Comparison of ENCODE assay signal across 12 cellular contexts in the genomic region with DNA sequence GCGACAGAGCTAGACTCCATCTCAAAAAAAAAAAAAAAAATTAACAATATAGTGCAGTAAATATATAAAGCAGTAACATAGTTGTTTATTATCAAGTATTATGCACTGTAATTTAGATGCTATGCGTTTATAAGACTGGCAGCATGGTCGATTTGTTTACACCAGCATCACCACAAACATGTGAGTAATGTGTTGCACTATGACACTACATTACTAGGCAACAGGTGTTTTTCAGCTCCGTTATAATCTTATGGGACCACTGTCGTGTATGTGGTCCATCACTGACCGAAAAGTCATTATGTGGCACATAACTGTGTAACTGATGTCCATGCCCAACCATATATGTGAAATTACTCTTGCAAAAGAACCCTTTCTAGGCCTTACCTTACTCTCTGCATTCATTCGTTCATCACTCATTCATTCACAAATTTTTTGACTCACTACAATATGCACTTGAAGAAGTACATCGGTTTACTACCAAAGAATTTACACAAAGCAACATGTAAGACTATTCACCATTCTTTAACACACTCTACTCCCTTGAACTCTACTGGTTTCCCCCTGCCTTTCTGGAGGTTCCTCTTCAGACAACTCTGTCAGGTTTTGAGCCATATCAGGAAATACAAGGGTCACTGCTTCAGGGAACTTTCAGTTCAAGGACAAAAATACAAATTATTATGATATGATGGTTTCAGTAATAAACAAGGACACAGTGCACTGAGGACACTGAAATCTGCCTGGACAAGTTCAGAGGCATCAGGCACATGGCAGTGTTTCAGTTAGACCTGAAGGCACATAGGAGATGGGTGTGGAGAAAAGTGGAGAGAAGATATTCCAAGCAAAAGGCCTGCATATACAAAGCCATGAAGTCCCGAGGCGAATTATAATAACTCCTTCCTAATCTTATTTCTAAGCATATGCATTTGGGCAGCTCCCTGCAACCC. TPM values are rescaled to one million over a fixed set of nuclear protein-coding genes. Genes with fewer than 3 reads are reported as not detected.
DNase-seq lines count a peak whose midpoint lies in the region; ATAC-seq and TF ChIP-seq lines count a peak whose summit lies in the region.
"Had no signal": no experiment of that assay in that cellular context is flagged by ENCODE, and none has a peak within 500 bp of the region (broad histone marks: within the 10 kb centered on the region; RNA-seq: fewer than 3 reads in every experiment).

No MANE protein-coding gene starts in this region.

- POLR2A ChIA-PET in activated CD8-positive, alpha-beta T cell treated with anti-CD3 and anti-CD28 coated beads, Interleukin-2, amount 10 ng/mL, durations not matched to agents 7 days and 5 days (lab: Charles Lee): no interaction called here

- CTCF ChIA-PET in activated CD8-positive, alpha-beta T cell treated with anti-CD3 and anti-CD28 coated beads, Interleukin-2, amount 10 ng/mL, durations not matched to agents 7 days and 5 days (lab: Charles Lee): no interaction called here

- H3K27ac ChIP-seq in CD4-positive, CD25-positive, alpha-beta regulatory T cell (ENCODE audit: insufficient read depth, low read length, poor library complexity, severe bottlenecking): peak overlapping the region; percentile 70
- H3K27ac ChIP-seq in adrenal gland: peak overlapping the region in 3 of 5 donors; percentile 1 to 65 (median 19)
- H3K27ac ChIP-seq: lower lobe of right lung had no signal

- ATAC-seq in CD4-positive, CD25-positive, alpha-beta regulatory T cell (ENCODE audit: low read depth in 2 of 2): peak; percentile 12 to 38
- ATAC-seq in GM21515 (IDR thresholded peaks at IDR 0.05; ENCODE audit: unreplicated experiment): peak; percentile 42
- ATAC-seq in naive B cell (ENCODE audit: low read depth in 2 of 2): peak; percentile 41 to 48
- no peak for ATAC-seq in HG03139 (IDR thresholded peaks at IDR 0.05; ENCODE audit: unreplicated experiment)
- ATAC-seq in activated CD8-positive, alpha-beta T cell treated with anti-CD3 and anti-CD28 coated beads, Interleukin-2, amount 10 ng/mL, durations not matched to agents 7 days and 5 days: no peak
- ATAC-seq: CD8-positive, alpha-beta T cell had no signal

- H3K9me3 Mint-ChIP-seq in CD4-positive, CD25-positive, alpha-beta regulatory T cell: peaks cover 0 to 1% (median 0%) of the 10 kb centered on the region in 7 donors
- no peaks in the 10 kb centered on the region for H3K9me3 Mint-ChIP-seq in naive B cell
- H3K9me3 Mint-ChIP-seq in activated CD8-positive, alpha-beta T cell treated with anti-CD3 and anti-CD28 coated beads, Interleukin-2, amount 10 ng/mL, durations not matched to agents 7 days and 5 days (ENCODE audit: insufficient read depth): no peaks in the 10 kb centered on the region
- H3K9me3 Mint-ChIP-seq: CD8-positive, alpha-beta T cell had no signal

- H3K4me1 ChIP-seq in CD4-positive, CD25-positive, alpha-beta regulatory T cell (ENCODE audit: control insufficient read depth, insufficient read depth, low read length, poor library complexity, severe bottlenecking): peaks cover 73% of the 10 kb centered on the region
- H3K4me1 ChIP-seq in adrenal gland (replicated peaks in 1 of 2): peaks cover 39 to 78% of the 10 kb centered on the region in 2 donors

- DNase-seq in CD4-positive, CD25-positive, alpha-beta regulatory T cell: no peak
- DNase-seq in adrenal gland (no peak), naive B cell (no peak), NCI-H345 (lab: John Stamatoyannopoulos, UW) (no peak), anterior cingulate cortex (lab: John Stamatoyannopoulos, UW) (no peak)
- no peak for DNase-seq in activated CD8-positive, alpha-beta T cell treated with anti-CD3 and anti-CD28 coated beads, Interleukin-2, amount 10 ng/mL, durations not matched to agents 7 days and 5 days
- DNase-seq: activated CD8-positive, alpha-beta memory T cell treated with anti-CD3 and anti-CD28 coated beads for 24 hours; CD8-positive, alpha-beta T cell; lower lobe of right lung had no signal

- no peaks in the 10 kb centered on the region for H3K27me3 Mint-ChIP-seq in CD4-positive, CD25-positive, alpha-beta regulatory T cell
- H3K27me3 Mint-ChIP-seq in naive B cell: no peaks in the 10 kb centered on the region
- no peaks in the 10 kb centered on the region for H3K27me3 Mint-ChIP-seq in activated CD8-positive, alpha-beta T cell treated with anti-CD3 and anti-CD28 coated beads, Interleukin-2, amount 10 ng/mL, durations not matched to agents 7 days and 5 days (ENCODE audit: low read depth)

- no peak for TF ChIP-seq CTCF in adrenal gland (IDR thresholded peaks at IDR 0.05)

- H3K36me3 Mint-ChIP-seq in CD4-positive, CD25-positive, alpha-beta regulatory T cell: peaks cover 32% of the 10 kb centered on the region
- peaks cover 5 to 6% of the 10 kb centered on the region in 2 donors for H3K36me3 Mint-ChIP-seq in naive B cell
- H3K36me3 Mint-ChIP-seq in activated CD8-positive, alpha-beta T cell treated with anti-CD3 and anti-CD28 coated beads, Interleukin-2, amount 10 ng/mL, durations not matched to agents 7 days and 5 days (ENCODE audit: low read depth): no peaks in the 10 kb centered on the region

- no peaks in the 10 kb centered on the region for H3K27me3 ChIP-seq in CD4-positive, CD25-positive, alpha-beta regulatory T cell (ENCODE audit: control insufficient read depth, insufficient read depth, low read length)
- H3K27me3 ChIP-seq in adrenal gland: no peaks in the 10 kb centered on the region

- TF ChIP-seq POLR2A in adrenal gland (IDR thresholded peaks at IDR 0.05): no peak

- peaks cover 56 to 89% (median 73%) of the 10 kb centered on the region in 4 donors for H3K4me1 Mint-ChIP-seq in CD4-positive, CD25-positive, alpha-beta regulatory T cell
- peaks cover 47 to 59% (median 49%) of the 10 kb centered on the region in 3 donors for H3K4me1 Mint-ChIP-seq in naive B cell
- peaks cover 5% of the 10 kb centered on the region for H3K4me1 Mint-ChIP-seq in activated CD8-positive, alpha-beta T cell treated with anti-CD3 and anti-CD28 coated beads, Interleukin-2, amount 10 ng/mL, durations not matched to agents 7 days and 5 days (ENCODE audit: low read depth)

- H3K36me3 ChIP-seq in CD4-positive, CD25-positive, alpha-beta regulatory T cell (ENCODE audit: control insufficient read depth, insufficient read depth, low read length): peaks cover 34% of the 10 kb centered on the region
- no peaks in the 10 kb centered on the region for H3K36me3 ChIP-seq in adrenal gland (replicated peaks in 1 of 2)

- H3K9me3 ChIP-seq in CD4-positive, CD25-positive, alpha-beta regulatory T cell (ENCODE audit: control insufficient read depth in 2 of 2, low read length in 2 of 2): no peaks in the 10 kb centered on the region
- no peaks in the 10 kb centered on the region for H3K9me3 ChIP-seq in adrenal gland (replicated peaks in 1 of 3)
- H3K9me3 ChIP-seq: lower lobe of right lung had no signal

- peak overlapping the region; percentile 60 for H3K4me3 ChIP-seq in CD4-positive, CD25-positive, alpha-beta regulatory T cell (ENCODE audit: low read depth, low read length)
- H3K4me3 ChIP-seq in adrenal gland: no peak overlapping the region
- H3K4me3 ChIP-seq: lower lobe of right lung, skin epidermis had no signal

- H3K27ac Mint-ChIP-seq in CD4-positive, CD25-positive, alpha-beta regulatory T cell: peak overlapping the region; percentile 9 to 62 (median 54)
- H3K27ac Mint-ChIP-seq in naive B cell: peak overlapping the region in 3 of 6 donors; percentile 3 to 24 (median 16)
- H3K27ac Mint-ChIP-seq in activated CD8-positive, alpha-beta T cell treated with anti-CD3 and anti-CD28 coated beads, Interleukin-2, amount 10 ng/mL, durations not matched to agents 7 days and 5 days: no peak overlapping the region
- H3K27ac Mint-ChIP-seq: CD8-positive, alpha-beta T cell had no signal

- peak overlapping the region; percentile 10 to 42 (median 22) for H3K4me3 Mint-ChIP-seq in CD4-positive, CD25-positive, alpha-beta regulatory T cell
- H3K4me3 Mint-ChIP-seq in naive B cell: peak overlapping the region in 1 of 8 donors; percentile 5
- H3K4me3 Mint-ChIP-seq in activated CD8-positive, alpha-beta T cell treated with anti-CD3 and anti-CD28 coated beads, Interleukin-2, amount 10 ng/mL, durations not matched to agents 7 days and 5 days: no peak overlapping the region
- H3K4me3 Mint-ChIP-seq: CD8-positive, alpha-beta T cell had no signal

- intact Hi-C loops in adrenal gland (cut with DNase I): no loop called here

- 70 to 82% (median 76%) methylated on average over 10 of the region's 10 CpGs for WGBS in adrenal gland, 4 donors

RNA-seq across cellular contexts. Expression of gene ITGB1, which starts 17.4 kb away (rescaled TPM):
- 524 TPM for total RNA-seq in CD4-positive, CD25-positive, alpha-beta regulatory T cell
- polyA plus RNA-seq in CD4-positive, CD25-positive, alpha-beta regulatory T cell: 100 to 1,000 TPM; 360 to 577 (median 469) TPM
- total RNA-seq in adrenal gland: 100 to 1,000 TPM; 288 to 803 (median 331) TPM
- 100 to 1,000 TPM in 2 of 3 donors, 10 to 100 TPM in 1; 93.3 to 400 (median 105) TPM for polyA plus RNA-seq in adrenal gland
- 10 to 100 TPM; 31.4 to 63.1 (median 39.9) TPM for polyA plus RNA-seq in naive B cell (ENCODE audit: low read depth in 6 of 6)
- total RNA-seq in activated CD8-positive, alpha-beta T cell treated with anti-CD3 and anti-CD28 coated beads, Interleukin-2, amount 10 ng/mL, durations not matched to agents 7 days and 5 days: 10 to 100 TPM; 35.0 to 40.2 TPM

Comparison
In these comparisons a context has a peak if more than half of its experiments do, and no peak if none do; other contexts are left out.
1. ATAC-seq: peak in CD4-positive, CD25-positive, alpha-beta regulatory T cell (2 of 2), GM21515 (single experiment) and naive B cell (2 of 2); none in HG03139 (single experiment) and activated CD8-positive, alpha-beta T cell treated with anti-CD3 and anti-CD28 coated beads, Interleukin-2, amount 10 ng/mL, durations not matched to agents 7 days and 5 days (single experiment).
2. RNA of gene ITGB1, which starts 17.4 kb away (total RNA-seq): 524 TPM in CD4-positive, CD25-positive, alpha-beta regulatory T cell (single experiment) and 288 to 803 TPM in adrenal gland; 35.0 to 40.2 TPM in activated CD8-positive, alpha-beta T cell treated with anti-CD3 and anti-CD28 coated beads, Interleukin-2, amount 10 ng/mL, durations not matched to agents 7 days and 5 days; every median in the first group is over 4 times any median in the second.